In genomic region chrY:26670360-26671077, GRCh38 we compare ENCODE assay signal across 8 cellular contexts.
A peak's percentile ranks its signal among the peaks of the same experiment; 100 is the strongest.
DNase-seq lines count a peak whose midpoint lies in the region; ATAC-seq, FAIRE-seq and TF ChIP-seq lines count a peak whose summit lies in the region.
"Not testable (repeated sequence)": the region's sequence is repeated elsewhere in the genome, so short reads cannot be mapped to it uniquely, and the experiment has no call there.

No MANE protein-coding gene starts in this region.

- not testable (repeated sequence) for H3K4me1 Mint-ChIP-seq in activated CD4-positive, alpha-beta T cell treated with anti-CD3 and anti-CD28 coated beads for 36 hours; activated naive CD4-positive, alpha-beta T cell treated with anti-CD3 and anti-CD28 coated beads, Interleukin-2, amount 10 ng/mL, durations not matched to agents 7 days and 5 days

- TF ChIP-seq CTCF in A549 (IDR thresholded peaks at IDR 0.05) = not testable (repeated sequence)

- FAIRE-seq in A549 (lab: Jason Lieb, UNC); GM19239 (lab: Jason Lieb, UNC): not testable (repeated sequence)

- H3K27ac ChIP-seq in A549 = not testable (repeated sequence)

- TF ChIP-seq EP300 in A549 (IDR thresholded peaks at IDR 0.05) = not testable (repeated sequence)

- peak; percentile 1 to 21 for DNase-seq in A549 (ENCODE audit: low read depth in 1 of 2, low spot score in 1 of 2)
- peak; percentile 7 for DNase-seq in GM19239 (ENCODE audit: insufficient read length, low spot score)
- peak; percentile 7 for DNase-seq in activated CD4-positive, alpha-beta T cell treated with anti-CD3 and anti-CD28 coated beads for 36 hours
- DNase-seq in activated naive CD4-positive, alpha-beta T cell treated with anti-CD3 and anti-CD28 coated beads, Interleukin-2, amount 10 ng/mL, durations not matched to agents 7 days and 5 days = peak; percentile 39
- DNase-seq in epidermal melanocyte (ENCODE audit: insufficient read length, low spot score) = peak; percentile 23
- DNase-seq in medulla oblongata (ENCODE audit: extremely low spot score) = peak; percentile 59
- peak; percentile 23 for DNase-seq in stimulated activated CD4-positive, alpha-beta T cell treated with anti-CD3 and anti-CD28 coated beads, Interleukin-4, amount 100 ng/mL, for 24 hours

- not testable (repeated sequence) for H3K27ac Mint-ChIP-seq in activated CD4-positive, alpha-beta T cell treated with anti-CD3 and anti-CD28 coated beads for 36 hours; activated naive CD4-positive, alpha-beta T cell treated with anti-CD3 and anti-CD28 coated beads, Interleukin-2, amount 10 ng/mL, durations not matched to agents 7 days and 5 days

- H3K4me3 Mint-ChIP-seq in activated CD4-positive, alpha-beta T cell treated with anti-CD3 and anti-CD28 coated beads for 36 hours; activated naive CD4-positive, alpha-beta T cell treated with anti-CD3 and anti-CD28 coated beads, Interleukin-2, amount 10 ng/mL, durations not matched to agents 7 days and 5 days: not testable (repeated sequence)

- CTCF ChIA-PET in A549 (lab: Yijun Ruan, JAX); activated CD4-positive, alpha-beta T cell treated with anti-CD3 and anti-CD28 coated beads for 36 hours (lab: Charles Lee); activated naive CD4-positive, alpha-beta T cell treated with anti-CD3 and anti-CD28 coated beads, Interleukin-2, amount 10 ng/mL, durations not matched to agents 7 days and 5 days (lab: Charles Lee): not testable (repeated sequence)

- H3K9me3 Mint-ChIP-seq in activated CD4-positive, alpha-beta T cell treated with anti-CD3 and anti-CD28 coated beads for 36 hours (ENCODE audit: low read depth) = peaks cover 26% of the 10 kb centered on the region
- H3K9me3 Mint-ChIP-seq in activated naive CD4-positive, alpha-beta T cell treated with anti-CD3 and anti-CD28 coated beads, Interleukin-2, amount 10 ng/mL, durations not matched to agents 7 days and 5 days = peaks cover 37% of the 10 kb centered on the region

- H3K36me3 Mint-ChIP-seq in activated CD4-positive, alpha-beta T cell treated with anti-CD3 and anti-CD28 coated beads for 36 hours (ENCODE audit: low read depth) = peaks cover 20% of the 10 kb centered on the region
- peaks cover 16% of the 10 kb centered on the region for H3K36me3 Mint-ChIP-seq in activated naive CD4-positive, alpha-beta T cell treated with anti-CD3 and anti-CD28 coated beads, Interleukin-2, amount 10 ng/mL, durations not matched to agents 7 days and 5 days

- WGBS in A549 (ENCODE audit: missing lambda C conversion rate) = 21% methylated on average over 19 of the region's 19 CpGs

- TF ChIP-seq POLR2A in A549 (IDR thresholded peaks at IDR 0.05; ENCODE audit: low read length) = not testable (repeated sequence)

- not testable (repeated sequence) for H3K27me3 Mint-ChIP-seq in activated CD4-positive, alpha-beta T cell treated with anti-CD3 and anti-CD28 coated beads for 36 hours; activated naive CD4-positive, alpha-beta T cell treated with anti-CD3 and anti-CD28 coated beads, Interleukin-2, amount 10 ng/mL, durations not matched to agents 7 days and 5 days

- H3K4me1 ChIP-seq in A549 = not testable (repeated sequence)

- H3K4me2 ChIP-seq in A549 = not testable (repeated sequence)

- peaks cover 18% of the 10 kb centered on the region for H3K9me3 ChIP-seq in A549

- intact Hi-C loops in activated CD4-positive, alpha-beta T cell treated with anti-CD3 and anti-CD28 coated beads for 36 hours (cut with DNase I, micrococcal nuclease) = not testable (repeated sequence)

- peak in 1 of 2 experiments; percentile 54; a peak in 2 of 6 replicates for ATAC-seq in A549
- peak; percentile 29 for ATAC-seq in HG03432 (IDR thresholded peaks at IDR 0.05; ENCODE audit: unreplicated experiment)
- not testable (repeated sequence) for ATAC-seq in activated CD4-positive, alpha-beta T cell treated with anti-CD3 and anti-CD28 coated beads for 36 hours

- POLR2A ChIA-PET in A549 (lab: Yijun Ruan, JAX); activated CD4-positive, alpha-beta T cell treated with anti-CD3 and anti-CD28 coated beads for 36 hours (lab: Charles Lee): not testable (repeated sequence)

- H3K4me3 ChIP-seq in A549 = not testable (repeated sequence)

- TF ChIP-seq RAD21 in A549 (conservative IDR thresholded peaks at IDR 0.05 in 1 of 2, IDR thresholded peaks at IDR 0.05 in 1 of 2) = not testable (repeated sequence)

TF ChIP-seq in A549, 52 proteins besides CTCF, POLR2A, EP300 and RAD21:
- TF ChIP-seq ZNF302 (CRISPR knock-in tag; IDR thresholded peaks at IDR 0.05) (peak; percentile 58; the same call in 1 of the 2 replicates), FOSB (CRISPR knock-in tag; IDR thresholded peaks at IDR 0.05) (0 out of 2 replicates have a peak, but pooled peaks have one; percentile 42)
TF ChIP-seq in A549: peak in this region for 2; not testable (repeated sequence) for 50.

Comparison
In these comparisons a context has a peak if more than half of its experiments do, and no peak if none do; other contexts are left out.
1. DNase-seq: peak in every context shown above with its lines; median percentile 59 in medulla oblongata; 39 in activated naive CD4-positive, alpha-beta T cell treated with anti-CD3 and anti-CD28 coated beads, Interleukin-2, amount 10 ng/mL, durations not matched to agents 7 days and 5 days; 23 in epidermal melanocyte; 23 in stimulated activated CD4-positive, alpha-beta T cell treated with anti-CD3 and anti-CD28 coated beads, Interleukin-4, amount 100 ng/mL, for 24 hours; 11 in A549; 7 in GM19239; 7 in activated CD4-positive, alpha-beta T cell treated with anti-CD3 and anti-CD28 coated beads for 36 hours.